8 cellular contexts compared by ENCODE assay signal in the genomic region with DNA sequence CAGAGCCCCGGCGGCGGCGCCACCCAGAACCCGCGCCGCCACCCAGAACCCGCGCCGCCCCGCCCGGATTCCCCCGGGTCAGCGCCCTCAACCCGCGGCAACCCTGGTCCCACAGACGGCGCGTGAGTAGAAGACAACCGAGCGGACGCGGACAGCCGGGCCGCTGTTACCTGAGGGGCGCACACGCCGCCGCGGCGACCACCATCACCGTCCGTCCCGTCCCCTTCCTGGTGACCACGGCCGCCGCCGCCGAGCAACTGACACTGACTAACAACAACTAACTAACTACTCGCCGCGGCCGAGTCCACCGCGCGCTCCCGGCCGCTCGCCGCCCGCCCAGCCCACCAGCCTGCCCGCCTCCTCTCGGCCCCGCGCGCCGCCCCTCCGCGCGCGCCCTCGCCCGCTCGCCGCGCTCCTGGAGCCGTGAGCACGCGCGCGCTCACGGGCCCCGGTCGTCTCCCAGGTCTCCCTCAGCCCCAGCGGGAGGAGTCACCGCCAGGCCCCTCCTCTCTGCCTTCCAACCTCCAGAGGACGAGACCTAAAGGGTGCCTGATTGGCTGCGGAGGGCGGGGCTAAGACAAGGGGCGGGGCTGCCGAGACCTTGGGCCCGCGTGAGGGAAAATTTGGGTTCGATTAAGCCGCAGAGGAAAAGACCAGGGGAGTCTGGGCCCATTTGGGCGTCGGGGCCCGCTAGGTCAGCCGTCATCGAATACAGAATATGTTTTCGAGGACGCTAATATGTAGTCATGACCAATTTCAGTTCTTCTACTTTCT. TPM values are rescaled to one million over a fixed set of nuclear protein-coding genes. Genes with fewer than 3 reads are reported as not detected.
A peak's percentile ranks its signal among the peaks of the same experiment; 100 is the strongest.
DNase-seq lines count a peak whose midpoint lies in the region; ATAC-seq and TF ChIP-seq lines count a peak whose summit lies in the region.

A gene with protein sequence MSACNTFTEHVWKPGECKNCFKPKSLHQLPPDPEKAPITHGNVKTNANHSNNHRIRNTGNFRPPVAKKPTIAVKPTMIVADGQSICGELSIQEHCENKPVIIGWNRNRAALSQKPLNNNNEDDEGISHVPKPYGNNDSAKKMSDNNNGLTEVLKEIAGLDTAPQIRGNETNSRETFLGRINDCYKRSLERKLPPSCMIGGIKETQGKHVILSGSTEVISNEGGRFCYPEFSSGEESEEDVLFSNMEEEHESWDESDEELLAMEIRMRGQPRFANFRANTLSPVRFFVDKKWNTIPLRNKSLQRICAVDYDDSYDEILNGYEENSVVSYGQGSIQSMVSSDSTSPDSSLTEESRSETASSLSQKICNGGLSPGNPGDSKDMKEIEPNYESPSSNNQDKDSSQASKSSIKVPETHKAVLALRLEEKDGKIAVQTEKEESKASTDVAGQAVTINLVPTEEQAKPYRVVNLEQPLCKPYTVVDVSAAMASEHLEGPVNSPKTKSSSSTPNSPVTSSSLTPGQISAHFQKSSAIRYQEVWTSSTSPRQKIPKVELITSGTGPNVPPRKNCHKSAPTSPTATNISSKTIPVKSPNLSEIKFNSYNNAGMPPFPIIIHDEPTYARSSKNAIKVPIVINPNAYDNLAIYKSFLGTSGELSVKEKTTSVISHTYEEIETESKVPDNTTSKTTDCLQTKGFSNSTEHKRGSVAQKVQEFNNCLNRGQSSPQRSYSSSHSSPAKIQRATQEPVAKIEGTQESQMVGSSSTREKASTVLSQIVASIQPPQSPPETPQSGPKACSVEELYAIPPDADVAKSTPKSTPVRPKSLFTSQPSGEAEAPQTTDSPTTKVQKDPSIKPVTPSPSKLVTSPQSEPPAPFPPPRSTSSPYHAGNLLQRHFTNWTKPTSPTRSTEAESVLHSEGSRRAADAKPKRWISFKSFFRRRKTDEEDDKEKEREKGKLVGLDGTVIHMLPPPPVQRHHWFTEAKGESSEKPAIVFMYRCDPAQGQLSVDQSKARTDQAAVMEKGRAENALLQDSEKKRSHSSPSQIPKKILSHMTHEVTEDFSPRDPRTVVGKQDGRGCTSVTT (N-terminal part only) (minus strand): TSS at position 269 of the 774 bp plus-strand sequence. CDS start 238,178 bp downstream, outside the sequence.

- peaks cover 23 to 44% of the 10 kb centered on the region in 2 donors for H3K4me1 Mint-ChIP-seq in natural killer cell treated with Interleukin-12 subunit alpha and Interleukin-12 subunit beta and Interleukin-15 and Interleukin-18, amount 100 ng/mL, for 72 hours (ENCODE audit: low read depth in 2 of 2)

- H3K36me3 ChIP-seq in H7 (replicated peaks; ENCODE audit: control insufficient read depth, insufficient read depth, low read length), result no peaks in the 10 kb centered on the region

- peak within 1 kb of the TSS; percentile 96 to 99 for H3K27ac Mint-ChIP-seq in natural killer cell treated with Interleukin-12 subunit alpha and Interleukin-12 subunit beta and Interleukin-15 and Interleukin-18, amount 100 ng/mL, for 72 hours

- H3K4me3 ChIP-seq in H7 (ENCODE audit: insufficient read depth, low read depth, low read length), result peak within 1 kb of the TSS; percentile 78

- H3K36me3 Mint-ChIP-seq in natural killer cell treated with Interleukin-12 subunit alpha and Interleukin-12 subunit beta and Interleukin-15 and Interleukin-18, amount 100 ng/mL, for 72 hours, result peaks cover 7% of the 10 kb centered on the region

- H3K9me3 Mint-ChIP-seq in natural killer cell treated with Interleukin-12 subunit alpha and Interleukin-12 subunit beta and Interleukin-15 and Interleukin-18, amount 100 ng/mL, for 72 hours, result no peaks in the 10 kb centered on the region

- peak; percentile 99 for ATAC-seq in natural killer cell treated with Interleukin-12 subunit alpha and Interleukin-12 subunit beta and Interleukin-15 and Interleukin-18, amount 100 ng/mL, for 72 hours

- peak; percentile 69 for TF ChIP-seq POLR2A in Raji (IDR thresholded peaks at IDR 0.05; ENCODE audit: insufficient read depth, low read depth, low read length)

- no peaks in the 10 kb centered on the region for H3K27me3 Mint-ChIP-seq in natural killer cell treated with Interleukin-12 subunit alpha and Interleukin-12 subunit beta and Interleukin-15 and Interleukin-18, amount 100 ng/mL, for 72 hours

- DNase-seq in ELR (ENCODE audit: low read depth) (peak; percentile 98), H7 (peak; percentile 96), M059J (ENCODE audit: low read depth) (peak; percentile 98), fibroblast of peridontal ligament (ENCODE audit: extremely low read depth) (peak; percentile 98)
- peak; percentile 99 for DNase-seq in activated T-helper 9 cell treated with anti-CD3 and anti-CD28 coated beads, Interleukin-2, amount 50 U/mL, for 16 hours (ENCODE audit: low read depth)
- peak; percentile 99 for DNase-seq in natural killer cell treated with Interleukin-12 subunit alpha and Interleukin-12 subunit beta and Interleukin-15 and Interleukin-18, amount 100 ng/mL, for 72 hours (ENCODE audit: low spot score)
- DNase-seq in stimulated activated naive CD4-positive, alpha-beta T cell treated with Interleukin-2 at 50 U/mL for 16 hours (lab: John Stamatoyannopoulos, UW), result peak; percentile 100

- H3K27me3 ChIP-seq in H7 (ENCODE audit: control insufficient read depth, insufficient read depth, low read length), result peaks cover 4% of the 10 kb centered on the region

- peak within 1 kb of the TSS; percentile 98 for H3K4me3 Mint-ChIP-seq in natural killer cell treated with Interleukin-12 subunit alpha and Interleukin-12 subunit beta and Interleukin-15 and Interleukin-18, amount 100 ng/mL, for 72 hours

RNA-seq across cellular contexts. Expression of the gene that starts here (rescaled TPM):
- total RNA-seq in H7 (2014; rRNA removed; shearing (Covaris generic)), result 8.9 and 20.0 TPM in 2 replicates
- 10.3 and 12.4 TPM in 2 replicates for total RNA-seq in M059J (2014; rRNA removed; shearing (Covaris generic))
- 10 to 100 TPM; 38.0 to 41.4 TPM for total RNA-seq in natural killer cell treated with Interleukin-12 subunit alpha and Interleukin-12 subunit beta and Interleukin-15 and Interleukin-18, amount 100 ng/mL, for 72 hours

Comparison
In these comparisons a context has a peak if more than half of its experiments do, and no peak if none do; other contexts are left out.
1. Peak in every context shown above with its lines: DNase-seq, ATAC-seq and H3K4me3 ChIP-seq.